In the genomic region with DNA sequence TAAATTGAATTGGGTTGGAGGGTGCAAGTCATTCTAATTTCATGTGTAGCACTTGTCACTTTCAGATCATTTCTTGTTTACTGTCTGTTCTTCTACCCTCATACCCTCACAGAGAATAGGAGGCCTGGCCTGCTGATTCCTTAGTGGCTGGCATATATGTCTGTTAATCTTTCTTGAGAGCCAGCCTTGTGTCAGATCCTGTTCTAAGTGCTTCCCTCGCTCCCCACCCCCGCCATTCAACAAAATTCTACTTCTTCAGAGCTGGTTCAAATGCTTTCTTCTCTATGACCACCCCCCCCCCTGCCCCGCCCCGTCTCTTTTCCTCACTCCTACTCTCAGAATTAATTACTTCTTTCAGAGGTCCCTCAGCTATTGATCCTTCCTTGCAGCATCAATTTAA, we compare ENCODE assay signal across 9 cellular contexts. TPM values are rescaled to one million over a fixed set of nuclear protein-coding genes. Genes with fewer than 3 reads are reported as not detected.
DNase-seq lines count a peak whose midpoint lies in the region; ATAC-seq and TF ChIP-seq lines count a peak whose summit lies in the region.
"Had no signal": no experiment of that assay in that cellular context is flagged by ENCODE, and none has a peak within 500 bp of the region (broad histone marks: within the 10 kb centered on the region; RNA-seq: fewer than 3 reads in every experiment).

No MANE protein-coding gene starts in this region.

- H3K27ac ChIP-seq in naive thymus-derived CD4-positive, alpha-beta T cell (ENCODE audit: low read depth, low read length): no peak overlapping the region

- intact Hi-C loops in naive thymus-derived CD4-positive, alpha-beta T cell (cut with micrococcal nuclease): loop anchor here (2.0 to 5.0 kb wide), 10 partner anchors 275 to 1123 kb away; a partner anchor contains a TSS

- H3K27ac Mint-ChIP-seq in naive thymus-derived CD4-positive, alpha-beta T cell: peak overlapping the region in 4 of 9 donors; percentile 19 to 100 (median 98)

- H3K4me1 ChIP-seq in naive thymus-derived CD4-positive, alpha-beta T cell (ENCODE audit: control insufficient read depth in 2 of 2, insufficient read depth in 2 of 2, low read length in 2 of 2): peaks cover 13 to 17% of the 10 kb centered on the region in 2 donors

- CTCF ChIA-PET in naive thymus-derived CD4-positive, alpha-beta T cell (lab: Charles Lee): no interaction called here

- H3K27me3 Mint-ChIP-seq in naive thymus-derived CD4-positive, alpha-beta T cell: peaks cover 0 to 10% (median 4%) of the 10 kb centered on the region in 5 donors

- peak overlapping the region; percentile 91 to 100 (median 98) for H3K4me3 Mint-ChIP-seq in naive thymus-derived CD4-positive, alpha-beta T cell

- no peak for TF ChIP-seq CTCF in astrocyte of the spinal cord (IDR thresholded peaks at IDR 0.05; ENCODE audit: low read depth, low read length)

- in situ Hi-C loops in KBM-7 (cut with MboI; ENCODE audit: low pct_unique_long_range_greater_than_20kb, low sequenced_read_pairs): loop anchor here (25.0 kb wide), 1 partner anchor 413 kb away; a partner anchor contains a TSS
- in situ Hi-C loops in astrocyte of the spinal cord (cut with HindIII; ENCODE audit: low sequenced_read_pairs): no loop called here

- peaks cover 0 to 6% (median 0%) of the 10 kb centered on the region in 3 experiments for H3K36me3 ChIP-seq in naive thymus-derived CD4-positive, alpha-beta T cell (ENCODE audit: control insufficient read depth in 2 of 3, insufficient read depth in 3 of 3, low read length in 3 of 3)

- no peak for ATAC-seq in naive thymus-derived CD4-positive, alpha-beta T cell
- ATAC-seq in GM19035 (IDR thresholded peaks at IDR 0.05; ENCODE audit: unreplicated experiment): no peak

- POLR2A ChIA-PET in naive thymus-derived CD4-positive, alpha-beta T cell (lab: Charles Lee): no interaction called here

- peaks cover 0 to 9% (median 0%) of the 10 kb centered on the region in 5 donors for H3K36me3 Mint-ChIP-seq in naive thymus-derived CD4-positive, alpha-beta T cell

- peaks cover 23 to 46% (median 36%) of the 10 kb centered on the region in 7 donors for H3K4me1 Mint-ChIP-seq in naive thymus-derived CD4-positive, alpha-beta T cell

- H3K9me3 Mint-ChIP-seq in naive thymus-derived CD4-positive, alpha-beta T cell: no peaks in the 10 kb centered on the region

- H3K4me3 ChIP-seq in astrocyte of the spinal cord (ENCODE audit: low read depth, low read length): peak overlapping the region; percentile 99
- H3K4me3 ChIP-seq in naive thymus-derived CD4-positive, alpha-beta T cell (ENCODE audit: low read length): no peak overlapping the region

- H3K9me3 ChIP-seq in naive thymus-derived CD4-positive, alpha-beta T cell (ENCODE audit: control insufficient read depth in 2 of 3, low read length in 3 of 3): no peaks in the 10 kb centered on the region

- DNase-seq in COLO829 (ENCODE audit: low spot score): peak; percentile 46
- DNase-seq in KBM-7: peak; percentile 43
- DNase-seq in astrocyte of the spinal cord (ENCODE audit: low read depth, low spot score): no peak
- no peak for DNase-seq in naive thymus-derived CD4-positive, alpha-beta T cell
- no peak for DNase-seq in medulla oblongata (ENCODE audit: extremely low spot score)
- DNase-seq in DMS79 treated with DMSO at 0.1 percent for 48 hours (lab: John Stamatoyannopoulos, UW): no peak
- DNase-seq in activated effector memory CD4-positive, alpha-beta T cell treated with anti-CD3 and anti-CD28 coated beads, Interleukin-2, amount 50 U/mL, for 16 hours: no peak

- H3K27me3 ChIP-seq in naive thymus-derived CD4-positive, alpha-beta T cell (ENCODE audit: control insufficient read depth in 2 of 2, insufficient read depth in 2 of 2, low read length in 2 of 2): no peaks in the 10 kb centered on the region

RNA-seq across cellular contexts. Expression of a gene that starts 1.5 kb away (rescaled TPM):
- 100 to 1,000 TPM; 132 to 172 (median 158) TPM for total RNA-seq in naive thymus-derived CD4-positive, alpha-beta T cell
- polyA plus RNA-seq in naive thymus-derived CD4-positive, alpha-beta T cell: 100 to 1,000 TPM in 1 of 2 donors, 10 to 100 TPM in 1; 99.9 to 142 TPM

RNA-seq across cellular contexts. Expression of a gene that starts 36.4 kb away (rescaled TPM):
- not detected for total RNA-seq in naive thymus-derived CD4-positive, alpha-beta T cell
- polyA plus RNA-seq in naive thymus-derived CD4-positive, alpha-beta T cell: not detected
- total RNA-seq: posterior vena cava had no signal

Comparison
In these comparisons a context has a peak if more than half of its experiments do, and no peak if none do; other contexts are left out.
1. DNase-seq: peak in COLO829 (single experiment) and KBM-7 (single experiment); none in astrocyte of the spinal cord (single experiment), naive thymus-derived CD4-positive, alpha-beta T cell (0 of 9), medulla oblongata (single experiment), DMS79 treated with DMSO at 0.1 percent for 48 hours (single experiment) and activated effector memory CD4-positive, alpha-beta T cell treated with anti-CD3 and anti-CD28 coated beads, Interleukin-2, amount 50 U/mL, for 16 hours (single experiment).